8 cellular contexts compared by ENCODE assay signal in the genomic region with DNA sequence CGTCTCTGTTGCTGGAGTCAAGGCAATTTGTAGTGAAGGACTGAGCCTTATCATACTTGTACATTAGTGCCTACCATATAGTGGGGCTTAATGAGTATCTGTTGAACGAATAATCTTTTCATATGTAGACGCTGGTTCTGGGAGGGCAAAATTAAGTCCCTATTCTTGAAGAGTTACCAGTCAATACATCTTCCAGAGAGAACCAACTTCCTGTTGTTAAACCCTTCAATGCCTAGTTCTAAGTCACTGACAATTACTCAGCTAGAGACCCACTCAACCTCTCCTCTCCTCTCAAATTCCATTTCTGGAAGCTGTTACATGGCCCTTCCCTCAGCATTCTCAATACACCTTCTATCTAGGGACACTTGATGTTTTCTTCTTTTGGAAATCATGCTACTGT. TPM values are rescaled to one million over a fixed set of nuclear protein-coding genes. Genes with fewer than 3 reads are reported as not detected.
DNase-seq lines count a peak whose midpoint lies in the region; ATAC-seq and TF ChIP-seq lines count a peak whose summit lies in the region.

No MANE protein-coding gene starts in this region.

- no peaks in the 10 kb centered on the region for H3K27me3 ChIP-seq in rectal smooth muscle tissue (ENCODE audit: control insufficient read depth, insufficient read depth, low read length)

- H3K4me3 Mint-ChIP-seq in activated CD8-positive, alpha-beta memory T cell treated with anti-CD3 and anti-CD28 coated beads, Interleukin-2, amount 10 ng/mL, durations not matched to agents 7 days and 5 days: peak overlapping the region; percentile 88

- peaks cover 23% of the 10 kb centered on the region for H3K4me1 Mint-ChIP-seq in activated CD8-positive, alpha-beta memory T cell treated with anti-CD3 and anti-CD28 coated beads, Interleukin-2, amount 10 ng/mL, durations not matched to agents 7 days and 5 days

- no peak overlapping the region for H3K9ac ChIP-seq in rectal smooth muscle tissue (ENCODE audit: low read length)

- H3K4me3 ChIP-seq in epithelial cell of proximal tubule (ENCODE audit: low read depth, low read length) (peak overlapping the region; percentile 66), rectal smooth muscle tissue (ENCODE audit: low read length) (peak overlapping the region; percentile 81)

- CTCF ChIA-PET in activated CD8-positive, alpha-beta memory T cell treated with anti-CD3 and anti-CD28 coated beads, Interleukin-2, amount 10 ng/mL, durations not matched to agents 7 days and 5 days (lab: Charles Lee): interaction anchor here (1.5 to 2.3 kb wide), 3 partner anchors 9 to 191 kb away, joined by 3 to 13 read pairs (median 11); partner anchors contain the start of genes HSPD1, HSPE1 and MARS2

- DNase-seq in activated CD8-positive, alpha-beta memory T cell treated with anti-CD3 and anti-CD28 coated beads, Interleukin-2, amount 10 ng/mL, durations not matched to agents 7 days and 5 days: no peak
- DNase-seq in activated CD8-positive, alpha-beta memory T cell treated with anti-CD3 and anti-CD28 coated beads for 24 hours: no peak
- peak; percentile 11 for DNase-seq in RPMI7951 (ENCODE audit: low read depth)
- DNase-seq in epithelial cell of proximal tubule (ENCODE audit: low read depth): no peak
- DNase-seq in omental fat pad (ENCODE audit: low spot score): no peak
- no peak for DNase-seq in activated CD4-positive, alpha-beta T cell treated with anti-CD3 and anti-CD28 coated beads, Interleukin-2, amount 50 U/mL, for 48 hours

- no peaks in the 10 kb centered on the region for H3K27me3 Mint-ChIP-seq in activated CD8-positive, alpha-beta memory T cell treated with anti-CD3 and anti-CD28 coated beads, Interleukin-2, amount 10 ng/mL, durations not matched to agents 7 days and 5 days

- peaks cover 10% of the 10 kb centered on the region for H3K36me3 Mint-ChIP-seq in activated CD8-positive, alpha-beta memory T cell treated with anti-CD3 and anti-CD28 coated beads, Interleukin-2, amount 10 ng/mL, durations not matched to agents 7 days and 5 days

- H3K4me1 ChIP-seq in rectal smooth muscle tissue (ENCODE audit: control insufficient read depth, insufficient read depth, low read length): peaks cover 9% of the 10 kb centered on the region

- TF ChIP-seq CTCF in epithelial cell of proximal tubule (conservative IDR thresholded peaks at IDR 0.05; ENCODE audit: low read depth, low read length) (no peak), omental fat pad (IDR thresholded peaks at IDR 0.05) (no peak)

- H3K27ac Mint-ChIP-seq in activated CD8-positive, alpha-beta memory T cell treated with anti-CD3 and anti-CD28 coated beads, Interleukin-2, amount 10 ng/mL, durations not matched to agents 7 days and 5 days: peak overlapping the region; percentile 95

- peak overlapping the region; percentile 91 for H3K27ac ChIP-seq in rectal smooth muscle tissue (ENCODE audit: low read depth, low read length)

- no peak for ATAC-seq in activated CD8-positive, alpha-beta memory T cell treated with anti-CD3 and anti-CD28 coated beads, Interleukin-2, amount 10 ng/mL, durations not matched to agents 7 days and 5 days
- ATAC-seq in GM19324 (IDR thresholded peaks at IDR 0.05; ENCODE audit: low FRiP score, unreplicated experiment) (no peak), omental fat pad (ENCODE audit: low FRiP score) (no peak)

- H3K9me3 Mint-ChIP-seq in activated CD8-positive, alpha-beta memory T cell treated with anti-CD3 and anti-CD28 coated beads, Interleukin-2, amount 10 ng/mL, durations not matched to agents 7 days and 5 days (ENCODE audit: low read depth): no peaks in the 10 kb centered on the region

- no peaks in the 10 kb centered on the region for H3K36me3 ChIP-seq in rectal smooth muscle tissue (ENCODE audit: control insufficient read depth, insufficient read depth, low read length)

RNA-seq across cellular contexts. Expression of gene MOB4, which starts 1.1 kb away (rescaled TPM):
- total RNA-seq in activated CD8-positive, alpha-beta memory T cell treated with anti-CD3 and anti-CD28 coated beads, Interleukin-2, amount 10 ng/mL, durations not matched to agents 7 days and 5 days: 10 to 100 TPM; 18.0 to 24.5 TPM
- 80.6 and 103 TPM in 2 replicates for total RNA-seq in RPMI7951 (2014; rRNA removed; shearing (Covaris generic))
- total RNA-seq in epithelial cell of proximal tubule (36.3 and 44.1 TPM in 2 replicates), omental fat pad (10 to 100 TPM; 20.3 to 27.3 (median 23.6) TPM)

RNA-seq across cellular contexts. Expression of gene HSPE1, which starts 14.6 kb away (rescaled TPM):
- total RNA-seq in activated CD8-positive, alpha-beta memory T cell treated with anti-CD3 and anti-CD28 coated beads, Interleukin-2, amount 10 ng/mL, durations not matched to agents 7 days and 5 days: 100 to 1,000 TPM; 149 to 170 TPM
- 516 and 553 TPM in 2 replicates for total RNA-seq in RPMI7951 (2014; rRNA removed; shearing (Covaris generic))
- total RNA-seq in epithelial cell of proximal tubule: 349 and 354 TPM in 2 replicates
- total RNA-seq in omental fat pad: 100 to 1,000 TPM in 3 of 4 donors, 10 to 100 TPM in 1; 86.5 to 352 (median 177) TPM

RNA-seq across cellular contexts. Expression of gene HSPD1, which starts 15.1 kb away (rescaled TPM):
- 100 to 1,000 TPM; 298 to 427 TPM for total RNA-seq in activated CD8-positive, alpha-beta memory T cell treated with anti-CD3 and anti-CD28 coated beads, Interleukin-2, amount 10 ng/mL, durations not matched to agents 7 days and 5 days
- total RNA-seq in RPMI7951 (2014; rRNA removed; shearing (Covaris generic)): 286 and 315 TPM in 2 replicates
- total RNA-seq in epithelial cell of proximal tubule (407 and 601 TPM in 2 replicates), omental fat pad (100 to 1,000 TPM; 138 to 643 (median 306) TPM)
